ENCODE assay signal across 8 cellular contexts in the genomic region with DNA sequence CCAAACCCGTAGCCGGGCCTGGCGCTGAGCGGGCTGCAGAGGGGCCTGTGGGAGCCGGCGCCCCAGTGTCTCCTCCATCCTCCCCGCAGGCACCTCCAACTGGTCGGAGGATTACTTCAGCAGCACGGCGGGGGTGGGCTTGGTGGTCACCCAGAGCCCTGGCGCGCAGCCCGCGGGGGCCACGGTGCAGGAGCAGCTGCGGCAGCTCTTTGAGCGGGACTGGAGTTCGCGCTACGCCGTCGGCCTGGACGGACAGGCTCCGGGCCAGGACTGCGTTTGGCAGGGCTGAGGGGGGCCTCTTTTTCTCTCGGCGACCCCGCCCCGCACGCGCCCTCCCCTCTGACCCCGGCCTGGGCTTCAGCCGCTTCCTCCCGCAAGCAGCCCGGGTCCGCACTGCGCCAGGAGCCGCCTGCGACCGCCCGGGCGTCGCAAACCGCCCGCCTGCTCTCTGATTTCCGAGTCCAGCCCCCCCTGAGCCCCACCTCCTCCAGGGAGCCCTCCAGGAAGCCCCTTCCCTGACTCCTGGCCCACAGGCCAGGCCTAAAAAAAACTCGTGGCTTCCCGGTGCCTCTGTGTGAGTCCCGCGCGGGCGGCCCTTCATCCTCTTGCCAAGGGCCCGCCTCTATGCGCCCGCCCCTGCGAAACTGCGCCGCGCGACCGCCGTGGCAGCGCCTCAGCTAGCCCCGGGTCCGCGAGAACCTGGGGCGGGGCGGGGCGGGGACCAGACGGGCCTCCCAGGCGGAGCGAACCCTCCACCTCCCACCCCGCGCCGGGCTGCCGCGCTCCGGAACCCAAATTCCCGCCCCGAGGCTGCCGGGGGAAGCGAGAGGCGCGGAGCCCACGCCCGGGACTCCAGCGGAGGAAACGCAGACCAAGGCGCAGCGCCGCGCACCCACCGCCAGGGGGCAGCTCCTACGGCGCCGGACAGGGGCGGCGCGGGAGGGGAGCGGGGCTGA.
A peak's percentile ranks its signal among the peaks of the same experiment; 100 is the strongest.
DNase-seq lines count a peak whose midpoint lies in the region; ATAC-seq lines count a peak whose summit lies in the region.

No MANE protein-coding gene starts in this region.

- no peaks in the 10 kb centered on the region for H3K9me3 ChIP-seq in ES-I3 (ENCODE audit: control insufficient read depth, insufficient read depth, low read length)

- DNase-seq in NOMO-1 treated with dmso at 0.1 percent for 144 hours (lab: John Stamatoyannopoulos, UW; ENCODE audit: unreplicated experiment) (peak; percentile 57), epidermal melanocyte (ENCODE audit: insufficient read length, low spot score) (peak; percentile 88), middle frontal gyrus (ENCODE audit: extremely low spot score, low spot score) (peak; percentile 63)
- peak; percentile 67 for DNase-seq in activated CD8-positive, alpha-beta memory T cell treated with anti-CD3 and anti-CD28 coated beads, Interleukin-2, amount 50 U/mL, for 24 hours (ENCODE audit: extremely low read depth)
- DNase-seq in stimulated activated CD8-positive, alpha-beta memory T cell treated with anti-CD3 and anti-CD28 coated beads, Interleukin-2, amount 100 ng/mL, for 1 hour (ENCODE audit: low read depth in 2 of 2): peak; percentile 71 to 72

- no peaks in the 10 kb centered on the region; the same call in 1 of the 2 replicates for H3K4me1 ChIP-seq in ES-I3 (ENCODE audit: insufficient read depth, low read length)

- no peaks in the 10 kb centered on the region for H3K36me3 ChIP-seq in ES-I3 (ENCODE audit: insufficient read depth, low read length)

- ATAC-seq in HG03460 (IDR thresholded peaks at IDR 0.05; ENCODE audit: unreplicated experiment) (peak; percentile 60), GM18861 (IDR thresholded peaks at IDR 0.05; ENCODE audit: unreplicated experiment) (no peak)

- H3K9ac ChIP-seq in ES-I3 (ENCODE audit: low read depth, low read length): peak overlapping the region; percentile 62
